21 cellular contexts compared by ENCODE assay signal in the genomic region with DNA sequence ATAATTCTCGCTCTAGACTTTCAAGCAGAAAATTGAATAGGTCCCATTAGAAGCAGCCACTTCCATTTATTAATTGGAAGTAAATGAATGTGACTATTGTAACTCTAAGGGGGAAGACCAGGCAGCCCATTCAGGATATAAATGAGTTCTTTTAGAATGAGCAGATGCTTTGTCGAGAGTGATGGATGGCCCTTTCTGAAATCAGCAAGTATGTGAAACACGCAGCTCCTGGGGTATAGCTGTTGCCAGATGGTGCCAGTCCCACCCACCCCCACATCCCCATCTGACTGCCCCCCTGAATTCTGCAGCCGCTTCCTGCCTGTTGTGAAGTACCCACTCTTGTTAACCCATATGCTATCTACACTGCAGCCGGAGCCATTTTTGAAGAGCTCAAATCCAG. TPM values are rescaled to one million over a fixed set of nuclear protein-coding genes. Genes with fewer than 3 reads are reported as not detected.
DNase-seq lines count a peak whose midpoint lies in the region; ATAC-seq and TF ChIP-seq lines count a peak whose summit lies in the region.
"Had no signal": no experiment of that assay in that cellular context is flagged by ENCODE, and none has a peak within 500 bp of the region (broad histone marks: within the 10 kb centered on the region; RNA-seq: fewer than 3 reads in every experiment).

No MANE protein-coding gene starts in this region.

- peaks cover 5% of the 10 kb centered on the region for H3K36me3 ChIP-seq in Karpas-422 (ENCODE audit: insufficient read depth, low read length)
- H3K36me3 ChIP-seq: gastrocnemius medialis had no signal

- no peak overlapping the region for H2AFZ ChIP-seq in Karpas-422 (ENCODE audit: low read length)

- no peak for TF ChIP-seq CTCF in glutamatergic neuron (IDR thresholded peaks at IDR 0.05; ENCODE audit: partially characterized antibody, unreplicated experiment)

- no peaks in the 10 kb centered on the region for H3K27me3 ChIP-seq in Karpas-422 (ENCODE audit: low read length)
- H3K27me3 ChIP-seq: testis had no signal

- no peak overlapping the region for H3K27ac ChIP-seq in Karpas-422 (ENCODE audit: low read length)
- H3K27ac ChIP-seq: gastrocnemius medialis, KMS-11, testis had no signal

- no peaks in the 10 kb centered on the region for H3K9me2 ChIP-seq in Karpas-422 (replicated peaks; ENCODE audit: insufficient read depth, low read length)

- no peaks in the 10 kb centered on the region for H3K36me3 Mint-ChIP-seq in glutamatergic neuron (ENCODE audit: unreplicated experiment)
- H3K36me3 Mint-ChIP-seq in stimulated activated memory B cell treated with anti-CD40 and anti-IgM and Interleukin-4, amounts not matched to agents 10 μg/mL and 1 μg/mL and 100 μg/mL, for 72 hours, result peaks cover 41% of the 10 kb centered on the region

- H3K4me3 Mint-ChIP-seq in glutamatergic neuron (ENCODE audit: unreplicated experiment), result peak overlapping the region; percentile 28
- peak overlapping the region; percentile 85 for H3K4me3 Mint-ChIP-seq in stimulated activated memory B cell treated with anti-CD40 and anti-IgM and Interleukin-4, amounts not matched to agents 10 μg/mL and 1 μg/mL and 100 μg/mL, for 72 hours
- H3K4me3 Mint-ChIP-seq: activated naive CD8-positive, alpha-beta T cell treated with anti-CD3 and anti-CD28 coated beads, Interleukin-2, amount 10 ng/mL, durations not matched to agents 7 days and 5 days; activated T-helper 1 cell treated with anti-CD3 and anti-CD28 coated beads, Interleukin-12 subunit alpha, Interleukin-12 subunit beta, Interleukin-2, Interleukin-4 antibody, amounts not matched to agents 30 ng/mL and 10 ng/mL and 1 ng/mL, durations not matched to agents 14 hours and 24 hours and 36 hours had no signal

- H3K9ac ChIP-seq in Karpas-422 (ENCODE audit: low read length), result no peak overlapping the region
- H3K9ac ChIP-seq: KMS-11 had no signal

- no peak overlapping the region for H3K4me3 ChIP-seq in Karpas-422 (ENCODE audit: low read length)
- H3K4me3 ChIP-seq: gastrocnemius medialis, testis had no signal

- peak overlapping the region; percentile 62 for H3K27ac Mint-ChIP-seq in glutamatergic neuron (ENCODE audit: unreplicated experiment)
- H3K27ac Mint-ChIP-seq in stimulated activated memory B cell treated with anti-CD40 and anti-IgM and Interleukin-4, amounts not matched to agents 10 μg/mL and 1 μg/mL and 100 μg/mL, for 72 hours, result peak overlapping the region; percentile 96
- H3K27ac Mint-ChIP-seq: activated naive CD8-positive, alpha-beta T cell treated with anti-CD3 and anti-CD28 coated beads, Interleukin-2, amount 10 ng/mL, durations not matched to agents 7 days and 5 days; activated T-helper 1 cell treated with anti-CD3 and anti-CD28 coated beads, Interleukin-12 subunit alpha, Interleukin-12 subunit beta, Interleukin-2, Interleukin-4 antibody, amounts not matched to agents 30 ng/mL and 10 ng/mL and 1 ng/mL, durations not matched to agents 14 hours and 24 hours and 36 hours had no signal

- H3K9me3 Mint-ChIP-seq in glutamatergic neuron (ENCODE audit: unreplicated experiment), result peaks cover 19% of the 10 kb centered on the region
- H3K9me3 Mint-ChIP-seq in stimulated activated memory B cell treated with anti-CD40 and anti-IgM and Interleukin-4, amounts not matched to agents 10 μg/mL and 1 μg/mL and 100 μg/mL, for 72 hours, result no peaks in the 10 kb centered on the region
- H3K9me3 Mint-ChIP-seq: activated naive CD8-positive, alpha-beta T cell treated with anti-CD3 and anti-CD28 coated beads, Interleukin-2, amount 10 ng/mL, durations not matched to agents 7 days and 5 days; activated T-helper 1 cell treated with anti-CD3 and anti-CD28 coated beads, Interleukin-12 subunit alpha, Interleukin-12 subunit beta, Interleukin-2, Interleukin-4 antibody, amounts not matched to agents 30 ng/mL and 10 ng/mL and 1 ng/mL, durations not matched to agents 14 hours and 24 hours and 36 hours had no signal

- H3K79me2 ChIP-seq in Karpas-422 (ENCODE audit: low read length), result peaks cover 62% of the 10 kb centered on the region

- peaks cover 42% of the 10 kb centered on the region for H3K4me1 ChIP-seq in Karpas-422 (ENCODE audit: low read length)
- H3K4me1 ChIP-seq: gastrocnemius medialis had no signal

- ATAC-seq in stimulated activated memory B cell treated with anti-CD40 and anti-IgM and Interleukin-4, amounts not matched to agents 10 μg/mL and 1 μg/mL and 100 μg/mL, for 72 hours, result no peak
- ATAC-seq: gastrocnemius medialis, PC-3 had no signal

- peaks cover 29% of the 10 kb centered on the region for H3K4me1 Mint-ChIP-seq in glutamatergic neuron (ENCODE audit: low read depth, unreplicated experiment)
- H3K4me1 Mint-ChIP-seq in stimulated activated memory B cell treated with anti-CD40 and anti-IgM and Interleukin-4, amounts not matched to agents 10 μg/mL and 1 μg/mL and 100 μg/mL, for 72 hours, result peaks cover 74% of the 10 kb centered on the region

- H3K9me3 ChIP-seq in Karpas-422 (ENCODE audit: low read length), result no peaks in the 10 kb centered on the region
- H3K9me3 ChIP-seq: gastrocnemius medialis, neutrophil, testis had no signal

- H3K4me2 ChIP-seq in Karpas-422 (ENCODE audit: low read depth, low read length, poor library complexity, severe bottlenecking), result peak overlapping the region; percentile 96
- H3K4me2 ChIP-seq: KMS-11 had no signal

- H4K20me1 ChIP-seq in Karpas-422 (ENCODE audit: insufficient read depth, low read depth, low read length), result no peaks in the 10 kb centered on the region; the same call in 1 of the 2 replicates

- DNase-seq in Karpas-422 (no peak), RPMI7951 (ENCODE audit: low read depth) (peak; percentile 26), glutamatergic neuron (no peak), HuH-7 (ENCODE audit: low spot score) (no peak), MV-4-11 (lab: John Stamatoyannopoulos, UW) (no peak), UCSD-AML1 (lab: John Stamatoyannopoulos, UW; ENCODE audit: unreplicated experiment) (no peak)
- DNase-seq: activated naive CD8-positive, alpha-beta T cell treated with anti-CD3 and anti-CD28 coated beads, Interleukin-2, amount 10 ng/mL, durations not matched to agents 7 days and 5 days; dermis blood vessel endothelial cell; EL; gastrocnemius medialis; NCI-H1048; NCI-H2081; NCI-H774; PC-3; T-helper 9 cell; testis had no signal

- H3K27me3 Mint-ChIP-seq in glutamatergic neuron (ENCODE audit: unreplicated experiment), result peaks cover 15% of the 10 kb centered on the region
- H3K27me3 Mint-ChIP-seq in stimulated activated memory B cell treated with anti-CD40 and anti-IgM and Interleukin-4, amounts not matched to agents 10 μg/mL and 1 μg/mL and 100 μg/mL, for 72 hours, result no peaks in the 10 kb centered on the region

RNA-seq across cellular contexts. Expression of gene SLC15A3, which starts 3.7 kb away (rescaled TPM):
- total RNA-seq in Karpas-422 (2014; rRNA removed; shearing (Covaris generic); ENCODE audit: low replicate concordance), result 49.5 and 64.7 TPM in 2 replicates
- 5.8 and 10.0 TPM in 2 replicates for total RNA-seq in RPMI7951 (2014; rRNA removed; shearing (Covaris generic))
- 4.4 TPM for total RNA-seq in glutamatergic neuron (ENCODE audit: unreplicated experiment)
- total RNA-seq: PC-3 had no signal

RNA-seq across cellular contexts. Expression of gene CD6, which starts 23.2 kb away (rescaled TPM):
- not detected in 2 replicates for total RNA-seq in Karpas-422 (2014; rRNA removed; shearing (Covaris generic); ENCODE audit: low replicate concordance)
- total RNA-seq in RPMI7951 (2014; rRNA removed; shearing (Covaris generic)), result not detected in 2 replicates
- total RNA-seq in glutamatergic neuron (ENCODE audit: unreplicated experiment), result not detected
- total RNA-seq: dermis blood vessel endothelial cell, PC-3, renal cortical epithelial cell had no signal

RNA-seq across cellular contexts. Expression of gene TMEM132A, which starts 24.0 kb away (rescaled TPM):
- total RNA-seq in Karpas-422 (2014; rRNA removed; shearing (Covaris generic); ENCODE audit: low replicate concordance), result 1.6 and 5.2 TPM in 2 replicates
- total RNA-seq in RPMI7951 (2014; rRNA removed; shearing (Covaris generic)), result 29.2 and 44.6 TPM in 2 replicates
- 664 TPM for total RNA-seq in glutamatergic neuron (ENCODE audit: unreplicated experiment)

RNA-seq across cellular contexts. Expression of gene TMEM109, which starts 34.3 kb away (rescaled TPM):
- total RNA-seq in Karpas-422 (2014; rRNA removed; shearing (Covaris generic); ENCODE audit: low replicate concordance), result 42.3 and 44.4 TPM in 2 replicates
- total RNA-seq in RPMI7951 (2014; rRNA removed; shearing (Covaris generic)), result 81.6 and 88.6 TPM in 2 replicates
- 4.0 TPM for total RNA-seq in glutamatergic neuron (ENCODE audit: unreplicated experiment)

RNA-seq across cellular contexts. Expression of gene PRPF19, which starts 41.9 kb away (rescaled TPM):
- 87.2 and 109 TPM in 2 replicates for total RNA-seq in Karpas-422 (2014; rRNA removed; shearing (Covaris generic); ENCODE audit: low replicate concordance)
- total RNA-seq in RPMI7951 (2014; rRNA removed; shearing (Covaris generic)), result 86.6 and 100.0 TPM in 2 replicates
- total RNA-seq in glutamatergic neuron (ENCODE audit: unreplicated experiment), result 74.4 TPM

Comparison
In these comparisons a context has a peak if more than half of its experiments do, and no peak if none do; other contexts are left out.
1. RNA of gene TMEM132A, which starts 24.0 kb away (total RNA-seq): 664 TPM in glutamatergic neuron (single experiment); 29.2 to 44.6 TPM in RPMI7951 and 1.6 to 5.2 TPM in Karpas-422; every median in the first group is over 10 times any median in the second.